8 cellular contexts compared by ENCODE assay signal in the genomic region with DNA sequence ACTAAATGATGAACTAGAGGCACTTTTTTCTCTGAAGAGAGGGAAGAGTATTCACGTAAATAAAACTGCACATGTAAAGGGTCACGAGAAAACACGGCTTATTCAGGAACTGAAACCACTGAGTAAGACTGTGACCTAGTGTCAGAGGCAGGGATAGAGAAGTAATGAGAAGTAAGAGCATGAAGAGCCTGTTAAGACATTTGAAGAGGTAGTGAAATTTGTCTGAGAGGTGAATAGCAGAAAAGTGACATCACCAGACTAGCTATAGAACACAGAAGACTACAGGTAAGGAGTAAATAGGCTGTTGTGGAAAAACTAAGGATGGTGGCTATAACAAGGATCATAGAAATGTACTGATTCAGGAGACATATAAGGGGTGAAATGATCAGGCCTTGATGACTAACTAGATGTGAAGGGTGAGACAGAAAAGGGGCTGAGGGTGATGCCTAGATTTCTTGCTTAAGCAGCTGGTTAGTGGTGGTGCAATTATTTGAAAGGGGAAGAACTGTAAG.
DNase-seq lines count a peak whose midpoint lies in the region; ATAC-seq and TF ChIP-seq lines count a peak whose summit lies in the region.

No MANE protein-coding gene starts in this region.

- in situ Hi-C loops in GM23248 (cut with MboI): no loop called here

- peak overlapping the region; percentile 96 to 100 (median 99) for H3K27ac Mint-ChIP-seq in CD14-positive monocyte
- H3K27ac Mint-ChIP-seq in central memory CD8-positive, alpha-beta T cell (ENCODE audit: low read depth): peak overlapping the region; percentile 24

- no peaks in the 10 kb centered on the region for H3K27me3 Mint-ChIP-seq in CD14-positive monocyte (ENCODE audit: low read depth in 3 of 3)
- no peaks in the 10 kb centered on the region for H3K27me3 Mint-ChIP-seq in central memory CD8-positive, alpha-beta T cell

- no peaks in the 10 kb centered on the region for H3K9me3 ChIP-seq in GM23248 (ENCODE audit: low read depth)

- H3K9ac ChIP-seq in GM23248: no peak overlapping the region

- H3K4me1 ChIP-seq in GM23248 (ENCODE audit: insufficient read depth): no peaks in the 10 kb centered on the region

- DNase-seq in CD14-positive monocyte (ENCODE audit: low spot score): peak; percentile 72
- DNase-seq in central memory CD8-positive, alpha-beta T cell (ENCODE audit: low spot score in 2 of 2): no peak
- no peak for DNase-seq in HEK293T (ENCODE audit: extremely low spot score)
- no peak for DNase-seq in DMS53 treated with DMSO at 0.1 percent for 48 hours (lab: John Stamatoyannopoulos, UW; ENCODE audit: unreplicated experiment)
- no peak for DNase-seq in GM23248
- no peak for DNase-seq in mucosa of gallbladder (ENCODE audit: low spot score)

- ATAC-seq in GM19395 (IDR thresholded peaks at IDR 0.05; ENCODE audit: unreplicated experiment): peak; percentile 100
- ATAC-seq in HG03342 (IDR thresholded peaks at IDR 0.05; ENCODE audit: unreplicated experiment): peak; percentile 100
- no peak for ATAC-seq in central memory CD8-positive, alpha-beta T cell (replicated peaks; ENCODE audit: extremely low read depth, poor library complexity, severe bottlenecking)

- H4K20me1 ChIP-seq in GM23248 (ENCODE audit: insufficient read depth): no peaks in the 10 kb centered on the region

- intact Hi-C loops in CD14-positive monocyte (cut with micrococcal nuclease): loop anchor here (5.0 kb wide), 1 partner anchor 76 kb away; a partner anchor contains a TSS

- no peaks in the 10 kb centered on the region for H3F3A ChIP-seq in GM23248 (ENCODE audit: insufficient read depth)

- H3K4me3 ChIP-seq in GM23248: no peak overlapping the region

- peaks cover 63% of the 10 kb centered on the region for H3K36me3 ChIP-seq in GM23248 (ENCODE audit: low read depth)

- no peak overlapping the region for H3K4me2 ChIP-seq in GM23248 (ENCODE audit: unreplicated experiment)

- 88 to 93% methylated on average over 3 of the region's 3 CpGs for WGBS in GM23248 (ENCODE audit: low coverage in 1 of 2, low lambda C conversion rate in 2 of 2, missing lambda C conversion rate in 2 of 2), 2 experiments

- CTCF ChIA-PET in HEK293T (lab: Yijun Ruan, JAX): no interaction called here

- H3K4me1 Mint-ChIP-seq in CD14-positive monocyte: peaks cover 37% of the 10 kb centered on the region
- H3K4me1 Mint-ChIP-seq in central memory CD8-positive, alpha-beta T cell: peaks cover 8% of the 10 kb centered on the region

- POLR2A ChIA-PET in HEK293T (lab: Yijun Ruan, JAX): no interaction called here

- H3K27ac ChIP-seq in GM23248: no peak overlapping the region

- H3K9me3 Mint-ChIP-seq in CD14-positive monocyte: peaks cover 0 to 4% (median 0%) of the 10 kb centered on the region in 7 donors
- no peaks in the 10 kb centered on the region for H3K9me3 Mint-ChIP-seq in central memory CD8-positive, alpha-beta T cell

- peaks cover 20 to 33% of the 10 kb centered on the region in 2 donors for H3K36me3 Mint-ChIP-seq in CD14-positive monocyte
- peaks cover 20% of the 10 kb centered on the region for H3K36me3 Mint-ChIP-seq in central memory CD8-positive, alpha-beta T cell (ENCODE audit: insufficient read depth)

- no peaks in the 10 kb centered on the region for H3K9me2 ChIP-seq in GM23248 (ENCODE audit: insufficient read depth)

- H3K79me2 ChIP-seq in GM23248 (ENCODE audit: insufficient read depth): peaks cover 73% of the 10 kb centered on the region

- no peak for TF ChIP-seq CTCF in CD14-positive monocyte (IDR thresholded peaks at IDR 0.05)

- H3K4me3 Mint-ChIP-seq in CD14-positive monocyte: peak overlapping the region in 1 of 2 donors; percentile 75
- no peak overlapping the region for H3K4me3 Mint-ChIP-seq in central memory CD8-positive, alpha-beta T cell

- H2AFZ ChIP-seq in GM23248: no peak overlapping the region

- H3K27me3 ChIP-seq in GM23248 (replicated peaks; ENCODE audit: insufficient read depth): no peaks in the 10 kb centered on the region

TF ChIP-seq in HEK293T, 16 proteins besides CTCF, POLR2A, EP300 and RAD21:
- TF ChIP-seq FOXM1 (IDR thresholded peaks at IDR 0.05; ENCODE audit: borderline replicate concordance) (no peak), CTBP1 (IDR thresholded peaks at IDR 0.05; ENCODE audit: borderline replicate concordance) (no peak), NFRKB (IDR thresholded peaks at IDR 0.05) (no peak)
